ENCODE assay signal across 8 cellular contexts in the genomic region with DNA sequence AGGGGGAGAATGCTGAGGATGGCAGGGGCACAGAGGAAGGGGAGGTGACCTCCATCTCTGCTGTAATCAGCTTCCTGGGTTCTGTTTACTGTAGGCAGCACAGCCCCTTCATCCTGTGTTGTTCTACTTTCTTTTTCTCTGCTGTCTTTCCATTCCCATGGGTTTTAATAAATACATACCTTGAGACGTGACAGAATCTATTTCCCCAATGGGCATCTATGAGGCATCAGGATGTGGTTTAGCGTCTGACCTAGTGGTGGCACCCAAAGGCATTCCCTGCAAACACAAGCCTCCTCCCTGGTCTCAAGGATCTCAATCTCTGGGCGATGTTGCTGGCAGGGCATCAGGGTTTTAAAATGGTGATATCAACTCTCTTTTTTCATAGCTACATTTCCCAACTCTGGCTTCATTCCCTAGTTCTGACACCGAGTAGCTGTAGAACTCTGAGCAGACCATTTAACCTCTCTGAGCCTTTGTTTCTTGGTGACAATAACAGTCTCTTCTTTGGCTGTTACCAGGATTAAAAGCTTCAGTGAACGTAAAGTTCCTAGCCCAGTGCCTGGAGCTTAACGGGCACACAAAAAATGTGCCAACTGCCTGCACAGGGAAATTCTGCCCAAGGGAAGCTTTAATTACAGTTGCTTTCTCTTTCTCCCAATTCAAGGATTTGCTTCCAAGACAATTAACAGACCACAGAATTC.
DNase-seq lines count a peak whose midpoint lies in the region; ATAC-seq and TF ChIP-seq lines count a peak whose summit lies in the region.

No MANE protein-coding gene starts in this region.

- H3K36me3 ChIP-seq in BLaER1 treated with 17β-estradiol and CSF1 and Interleukin-3, amounts not matched to agents 10 nM and 100 nM, result peaks cover 0 to 33% (median 0%) of the 10 kb centered on the region in 11 experiments; a peak in 6 of 22 replicates
- no peaks in the 10 kb centered on the region for H3K36me3 ChIP-seq in uterus

- H3K9ac ChIP-seq in BLaER1 treated with 17β-estradiol and CSF1 and Interleukin-3, amounts not matched to agents 10 nM and 100 nM, result peak overlapping the region in 6 of 11 experiments; percentile 6 to 48 (median 34); a peak in 8 of 22 replicates

- H3K36me3 Mint-ChIP-seq in activated T-helper 17 cell treated with anti-CD3 and anti-CD28 coated beads, Interleukin-2, amount 50 U/mL, for 72 hours (ENCODE audit: low read depth), result no peaks in the 10 kb centered on the region
- no peaks in the 10 kb centered on the region for H3K36me3 Mint-ChIP-seq in endothelial cell (ENCODE audit: low read depth, unreplicated experiment)

- H3K27me3 ChIP-seq in BLaER1 treated with 17β-estradiol and CSF1 and Interleukin-3, amounts not matched to agents 10 nM and 100 nM, result no peaks in the 10 kb centered on the region
- no peaks in the 10 kb centered on the region for H3K27me3 ChIP-seq in uterus

- TF ChIP-seq CTCF in endothelial cell (IDR thresholded peaks at IDR 0.05; ENCODE audit: unreplicated experiment) (no peak), uterus (IDR thresholded peaks at IDR 0.05) (no peak)

- peaks cover 25 to 50% (median 36%) of the 10 kb centered on the region in 10 experiments for H3K4me1 ChIP-seq in BLaER1 treated with 17β-estradiol and CSF1 and Interleukin-3, amounts not matched to agents 10 nM and 100 nM
- no peaks in the 10 kb centered on the region for H3K4me1 ChIP-seq in uterus

- no peaks in the 10 kb centered on the region for H3K27me3 Mint-ChIP-seq in activated T-helper 17 cell treated with anti-CD3 and anti-CD28 coated beads, Interleukin-2, amount 50 U/mL, for 72 hours
- peaks cover under 1% of the 10 kb centered on the region for H3K27me3 Mint-ChIP-seq in endothelial cell (ENCODE audit: unreplicated experiment)

- no peaks in the 10 kb centered on the region for H4K20me1 ChIP-seq in BLaER1 treated with 17β-estradiol and CSF1 and Interleukin-3, amounts not matched to agents 10 nM and 100 nM

- 0 out of 22 replicates have a peak, but pooled peaks cover 0 to 3% (median 0%) of the 10 kb centered on the region in 11 experiments for H3K9me3 ChIP-seq in BLaER1 treated with 17β-estradiol and CSF1 and Interleukin-3, amounts not matched to agents 10 nM and 100 nM (replicated peaks in 1 of 11)
- H3K9me3 ChIP-seq in uterus, result no peaks in the 10 kb centered on the region

- no peaks in the 10 kb centered on the region for H3K9me3 Mint-ChIP-seq in activated T-helper 17 cell treated with anti-CD3 and anti-CD28 coated beads, Interleukin-2, amount 50 U/mL, for 72 hours
- no peaks in the 10 kb centered on the region for H3K9me3 Mint-ChIP-seq in endothelial cell (ENCODE audit: unreplicated experiment)

- H3K27ac ChIP-seq in BLaER1 treated with 17β-estradiol and CSF1 and Interleukin-3, amounts not matched to agents 10 nM and 100 nM, result peak overlapping the region in 9 of 11 experiments; percentile 23 to 70 (median 52); a peak in 16 of 22 replicates
- no peak overlapping the region for H3K27ac ChIP-seq in uterus

- peak; percentile 56 for ATAC-seq in HG03175 (IDR thresholded peaks at IDR 0.05; ENCODE audit: unreplicated experiment)
- peak; percentile 65 for ATAC-seq in activated T-helper 17 cell treated with anti-CD3 and anti-CD28 coated beads, Interleukin-2, amount 50 U/mL, for 72 hours (replicated peaks)
- ATAC-seq in left colon, result peak; percentile 57
- no peak for ATAC-seq in GM21423 (IDR thresholded peaks at IDR 0.05; ENCODE audit: unreplicated experiment)

- no peak overlapping the region for H3K4me3 ChIP-seq in BLaER1 treated with 17β-estradiol and CSF1 and Interleukin-3, amounts not matched to agents 10 nM and 100 nM
- no peak overlapping the region for H3K4me3 ChIP-seq in uterus

- intact Hi-C loops in left colon (cut with DNase I, micrococcal nuclease) (no loop called here), uterus (cut with DNase I; ENCODE audit: low total_unique reads) (loop anchor here (10.0 kb wide), 1 partner anchor 331 kb away; a partner anchor contains a TSS)

- H3K4me2 ChIP-seq in BLaER1 treated with 17β-estradiol and CSF1 and Interleukin-3, amounts not matched to agents 10 nM and 100 nM, result peak overlapping the region; percentile 65 to 85 (median 79)

- DNase-seq in left colon (no peak), endothelial cell (ENCODE audit: low spot score) (no peak), uterus (no peak)
- DNase-seq in NK-92 treated with Interleukin-12 subunit alpha and Interleukin-12 subunit beta, amount 100 ng/mL, for 24 hours (lab: John Stamatoyannopoulos, UW), result no peak

- TF ChIP-seq POLR2A in uterus (IDR thresholded peaks at IDR 0.05), result no peak

- peak overlapping the region; percentile 81 for H3K4me3 Mint-ChIP-seq in activated T-helper 17 cell treated with anti-CD3 and anti-CD28 coated beads, Interleukin-2, amount 50 U/mL, for 72 hours
- no peak overlapping the region for H3K4me3 Mint-ChIP-seq in endothelial cell (ENCODE audit: unreplicated experiment)

- peaks cover 33% of the 10 kb centered on the region for H3K4me1 Mint-ChIP-seq in activated T-helper 17 cell treated with anti-CD3 and anti-CD28 coated beads, Interleukin-2, amount 50 U/mL, for 72 hours
- peaks cover 17% of the 10 kb centered on the region for H3K4me1 Mint-ChIP-seq in endothelial cell (ENCODE audit: unreplicated experiment)

- H3K27ac Mint-ChIP-seq in activated T-helper 17 cell treated with anti-CD3 and anti-CD28 coated beads, Interleukin-2, amount 50 U/mL, for 72 hours, result peak overlapping the region; percentile 86
- H3K27ac Mint-ChIP-seq in endothelial cell (ENCODE audit: unreplicated experiment), result no peak overlapping the region

Comparison
In these comparisons a context has a peak if more than half of its experiments do, and no peak if none do; other contexts are left out.
1. H3K27ac ChIP-seq: peak in BLaER1 treated with 17β-estradiol and CSF1 and Interleukin-3, amounts not matched to agents 10 nM and 100 nM (9 of 11); none in uterus (0 of 2).